9 cellular contexts compared by ENCODE assay signal in genomic region chr9:15403155-15403554, GRCh38. TPM values are rescaled to one million over a fixed set of nuclear protein-coding genes. Genes with fewer than 3 reads are reported as not detected.
DNase-seq lines count a peak whose midpoint lies in the region; ATAC-seq and TF ChIP-seq lines count a peak whose summit lies in the region.
"Had no signal": no experiment of that assay in that cellular context is flagged by ENCODE, and none has a peak within 500 bp of the region (broad histone marks: within the 10 kb centered on the region; RNA-seq: fewer than 3 reads in every experiment).

No MANE protein-coding gene starts in this region.

- TF ChIP-seq CTCF in LNCaP clone FGC (IDR thresholded peaks at IDR 0.05; ENCODE audit: control insufficient read depth, extremely low read depth, insufficient read depth) (0 out of 2 replicates have a peak, but pooled peaks have one; percentile 12), cardiac fibroblast (IDR thresholded peaks at IDR 0.05; ENCODE audit: low read depth, low read length) (peak; percentile 2), retinal pigment epithelial cell (conservative IDR thresholded peaks at IDR 0.05; ENCODE audit: low read depth, low read length) (peak; percentile 39)

- no peaks in the 10 kb centered on the region for H3K36me3 Mint-ChIP-seq in activated CD4-positive, alpha-beta T cell treated with anti-CD3 and anti-CD28 coated beads for 36 hours (ENCODE audit: low read depth)
- no peaks in the 10 kb centered on the region for H3K36me3 Mint-ChIP-seq in activated CD4-positive, alpha-beta T cell treated with anti-CD3 and anti-CD28 coated beads, Interleukin-2, amount 10 ng/mL, durations not matched to agents 24 days and 14 days (ENCODE audit: low read depth)

- H3K4me1 Mint-ChIP-seq in activated CD4-positive, alpha-beta T cell treated with anti-CD3 and anti-CD28 coated beads for 36 hours = no peaks in the 10 kb centered on the region
- no peaks in the 10 kb centered on the region for H3K4me1 Mint-ChIP-seq in activated CD4-positive, alpha-beta T cell treated with anti-CD3 and anti-CD28 coated beads, Interleukin-2, amount 10 ng/mL, durations not matched to agents 24 days and 14 days

- CTCF ChIA-PET in activated CD4-positive, alpha-beta T cell treated with anti-CD3 and anti-CD28 coated beads for 36 hours (lab: Charles Lee) = interaction anchor here (0.7 to 0.8 kb wide), 2 partner anchors 51 to 303 kb away, joined by 3 read pairs; no protein-coding TSS in a partner anchor

- H3K4me3 ChIP-seq in LNCaP clone FGC (ENCODE audit: low read depth, low read length) = no peak overlapping the region
- H3K4me3 ChIP-seq in cardiac fibroblast (replicated peaks in 1 of 2; ENCODE audit: low read depth in 2 of 2, low read length in 2 of 2) = no peak overlapping the region
- no peak overlapping the region for H3K4me3 ChIP-seq in retinal pigment epithelial cell (ENCODE audit: low read length)
- H3K4me3 ChIP-seq: cardiac muscle cell had no signal

- H3K27me3 Mint-ChIP-seq in activated CD4-positive, alpha-beta T cell treated with anti-CD3 and anti-CD28 coated beads for 36 hours = no peaks in the 10 kb centered on the region
- peaks cover 3% of the 10 kb centered on the region for H3K27me3 Mint-ChIP-seq in activated CD4-positive, alpha-beta T cell treated with anti-CD3 and anti-CD28 coated beads, Interleukin-2, amount 10 ng/mL, durations not matched to agents 24 days and 14 days

- ATAC-seq in activated CD4-positive, alpha-beta T cell treated with anti-CD3 and anti-CD28 coated beads for 36 hours = peak; percentile 74
- no peak for ATAC-seq in Right ventricle myocardium inferior
- no peak for ATAC-seq in GM21390 (IDR thresholded peaks at IDR 0.05; ENCODE audit: unreplicated experiment)

- intact Hi-C loops in activated CD4-positive, alpha-beta T cell treated with anti-CD3 and anti-CD28 coated beads for 36 hours (cut with DNase I, micrococcal nuclease) = no loop called here
- intact Hi-C loops in activated CD4-positive, alpha-beta T cell treated with anti-CD3 and anti-CD28 coated beads, Interleukin-2, amount 10 ng/mL, durations not matched to agents 24 days and 14 days (cut with micrococcal nuclease) = no loop called here
- intact Hi-C loops in Right ventricle myocardium inferior (cut with DNase I) = no loop called here

- H3K4me3 Mint-ChIP-seq in activated CD4-positive, alpha-beta T cell treated with anti-CD3 and anti-CD28 coated beads for 36 hours = no peak overlapping the region
- no peak overlapping the region for H3K4me3 Mint-ChIP-seq in activated CD4-positive, alpha-beta T cell treated with anti-CD3 and anti-CD28 coated beads, Interleukin-2, amount 10 ng/mL, durations not matched to agents 24 days and 14 days

- DNase-seq in activated CD4-positive, alpha-beta T cell treated with anti-CD3 and anti-CD28 coated beads for 36 hours = peak; percentile 32
- DNase-seq in activated CD4-positive, alpha-beta T cell treated with anti-CD3 and anti-CD28 coated beads, Interleukin-2, amount 10 ng/mL, durations not matched to agents 24 days and 14 days = no peak
- DNase-seq in LNCaP clone FGC (ENCODE audit: low read depth) = no peak
- DNase-seq in cardiac fibroblast (ENCODE audit: low read depth in 2 of 2) = peak in 1 of 2 donors; percentile 28
- no peak for DNase-seq in retinal pigment epithelial cell (ENCODE audit: low read depth)
- DNase-seq in Right ventricle myocardium inferior (ENCODE audit: missing footprints) = no peak
- DNase-seq in NCI-H510A (lab: John Stamatoyannopoulos, UW) = no peak

- peaks cover 4% of the 10 kb centered on the region for H3K9me3 Mint-ChIP-seq in activated CD4-positive, alpha-beta T cell treated with anti-CD3 and anti-CD28 coated beads for 36 hours (ENCODE audit: low read depth)
- peaks cover 9% of the 10 kb centered on the region for H3K9me3 Mint-ChIP-seq in activated CD4-positive, alpha-beta T cell treated with anti-CD3 and anti-CD28 coated beads, Interleukin-2, amount 10 ng/mL, durations not matched to agents 24 days and 14 days

- H3K27ac Mint-ChIP-seq in activated CD4-positive, alpha-beta T cell treated with anti-CD3 and anti-CD28 coated beads for 36 hours = no peak overlapping the region
- H3K27ac Mint-ChIP-seq in activated CD4-positive, alpha-beta T cell treated with anti-CD3 and anti-CD28 coated beads, Interleukin-2, amount 10 ng/mL, durations not matched to agents 24 days and 14 days = no peak overlapping the region

- POLR2A ChIA-PET in activated CD4-positive, alpha-beta T cell treated with anti-CD3 and anti-CD28 coated beads for 36 hours (lab: Charles Lee) = no interaction called here

RNA-seq across cellular contexts. Expression of gene SNAPC3, which starts 19.5 kb away (rescaled TPM):
- total RNA-seq in activated CD4-positive, alpha-beta T cell treated with anti-CD3 and anti-CD28 coated beads for 36 hours = 10 to 100 TPM; 37.8 to 39.6 TPM
- total RNA-seq in activated CD4-positive, alpha-beta T cell treated with anti-CD3 and anti-CD28 coated beads, Interleukin-2, amount 10 ng/mL, durations not matched to agents 24 days and 14 days = 31.7 and 35.9 TPM in 2 replicates
- total RNA-seq in Right ventricle myocardium inferior = 28.2 TPM
